Comparison of ENCODE assay signal across 1 cellular context in genomic region chr6:89925826-89926225, GRCh38.
TF ChIP-seq lines count a peak whose summit lies in the region.

No MANE protein-coding gene starts in this region.

TF ChIP-seq in K562, 482 proteins besides CTCF, POLR2A, EP300 and RAD21:
- TF ChIP-seq CEBPG (CRISPR knock-in tag; IDR thresholded peaks at IDR 0.05) (no peak), CEBPG (tag; conservative IDR thresholded peaks at IDR 0.05 in 1 of 2, IDR thresholded peaks at IDR 0.05 in 1 of 2) (0 out of 4 replicates have a peak, but pooled peaks of 1 of the 2 experiments have one; percentile 12), BCOR (IDR thresholded peaks at IDR 0.05) (no peak), DMBX1 (CRISPR knock-in tag; IDR thresholded peaks at IDR 0.05; ENCODE audit: borderline replicate concordance) (no peak), ELF4 (CRISPR knock-in tag; IDR thresholded peaks at IDR 0.05) (no peak), MBD1 (CRISPR knock-in tag; IDR thresholded peaks at IDR 0.05) (no peak), CEBPB (tag; IDR thresholded peaks at IDR 0.05) (0 out of 2 replicates have a peak, but pooled peaks have one; percentile 26), SIRT6 (IDR thresholded peaks at IDR 0.05; ENCODE audit: low read depth, low read length) (no peak), NFIC (IDR thresholded peaks at IDR 0.05) (no peak), POLR2B (IDR thresholded peaks at IDR 0.05; ENCODE audit: low read depth, partially characterized antibody) (no peak), ARID3B (CRISPR knock-in tag; IDR thresholded peaks at IDR 0.05; ENCODE audit: borderline replicate concordance) (no peak), PCBP2 (IDR thresholded peaks at IDR 0.05; ENCODE audit: low read depth, low read length, poor library complexity, severe bottlenecking) (no peak)
TF ChIP-seq in K562: peak in this region for 2.
